Comparison of ENCODE assay signal across 9 cellular contexts in genomic region chr15:81242778-81243177, GRCh38. TPM values are rescaled to one million over a fixed set of nuclear protein-coding genes. Genes with fewer than 3 reads are reported as not detected.
"Had no signal": no experiment of that assay in that cellular context is flagged by ENCODE, and none has a peak within 500 bp of the region (broad histone marks: within the 10 kb centered on the region; RNA-seq: fewer than 3 reads in every experiment).

No MANE protein-coding gene starts in this region.

- H3K4me3 ChIP-seq: GM12878 had no signal

- ATAC-seq: GM12878 had no signal

- FAIRE-seq: G401.6, GM12878, GM12891, GM12892, GM18507, GM19239 had no signal

- DNase-seq: GDM1, GF-D8 had no signal

RNA-seq across cellular contexts. Expression of gene IL16, which starts 46.1 kb away (rescaled TPM):
- total RNA-seq: G401 had no signal
